1 cellular context compared by ENCODE assay signal in the genomic region with DNA sequence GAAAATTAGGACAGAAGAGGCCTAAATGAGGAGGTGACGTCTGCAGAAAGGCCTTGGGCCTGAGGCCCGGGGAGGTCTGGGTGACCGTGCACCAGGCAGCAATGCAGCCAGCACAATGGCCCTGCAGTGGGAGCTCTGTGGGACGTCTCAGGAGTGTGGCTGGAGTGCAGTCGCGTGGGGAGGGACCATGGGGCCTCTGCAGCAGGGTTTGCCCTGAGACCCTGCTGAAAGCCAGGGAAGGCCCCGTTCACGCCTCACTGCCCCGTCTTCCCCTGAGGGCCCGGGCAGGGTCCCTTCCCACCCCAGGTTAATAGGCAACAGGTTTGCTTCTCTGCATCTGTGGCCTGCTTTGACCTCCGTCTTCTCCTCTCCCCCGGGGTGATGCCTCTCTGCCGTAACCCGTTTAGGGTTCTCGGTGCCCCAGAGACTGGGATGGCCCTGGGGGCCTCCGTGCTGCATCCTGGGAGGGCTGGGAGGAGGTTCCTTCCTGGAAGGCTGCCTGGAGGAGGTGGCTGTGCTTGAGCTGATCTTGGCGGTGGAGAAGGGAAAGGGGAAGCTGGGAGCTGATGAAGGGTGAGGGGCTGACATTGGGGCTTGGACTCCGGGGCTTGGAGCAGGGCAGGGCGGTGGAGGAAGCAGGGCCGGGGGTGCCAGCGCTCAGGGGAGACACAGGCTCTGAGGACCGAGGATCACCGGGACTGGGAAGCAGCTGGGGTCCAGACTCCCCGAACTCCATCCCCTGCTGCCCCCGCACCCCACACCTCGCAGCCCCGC.
TF ChIP-seq lines count a peak whose summit lies in the region.

No MANE protein-coding gene starts in this region.

TF ChIP-seq in HEK293, 187 proteins besides CTCF, POLR2A, EP300 and RAD21 (continued from another document):
- TF ChIP-seq ZNF221 (tag by site-specific recombination; IDR thresholded peaks at IDR 0.05; ENCODE audit: borderline replicate concordance) (no peak), ZNF16 (tag by site-specific recombination; IDR thresholded peaks at IDR 0.05; ENCODE audit: low read depth) (no peak), IKZF3 (tag by site-specific recombination; IDR thresholded peaks at IDR 0.05) (no peak), GLIS1 (tag by site-specific recombination; IDR thresholded peaks at IDR 0.05) (0 out of 2 replicates have a peak, but pooled peaks have one; percentile 13), ZNF792 (tag by site-specific recombination; IDR thresholded peaks at IDR 0.05) (no peak), RBAK (tag by site-specific recombination; IDR thresholded peaks at IDR 0.05) (no peak), OSR2 (tag by site-specific recombination; IDR thresholded peaks at IDR 0.05) (no peak), ZNF623 (tag by site-specific recombination; IDR thresholded peaks at IDR 0.05) (no peak), ZNF76 (tag by site-specific recombination; IDR thresholded peaks at IDR 0.05; ENCODE audit: borderline replicate concordance, low read depth) (no peak), PRDM10 (tag by site-specific recombination; IDR thresholded peaks at IDR 0.05) (peak; percentile 50; the same call in 1 of the 2 replicates), ZNF19 (tag by site-specific recombination; IDR thresholded peaks at IDR 0.05; ENCODE audit: low read depth) (no peak), ZBTB21 (tag by site-specific recombination; IDR thresholded peaks at IDR 0.05) (no peak), ZNF518A (tag by site-specific recombination; conservative IDR thresholded peaks at IDR 0.05; ENCODE audit: low read depth) (no peak), ZNF707 (tag by site-specific recombination; IDR thresholded peaks at IDR 0.05) (no peak), ZNF157 (tag by site-specific recombination; IDR thresholded peaks at IDR 0.05) (no peak), GFI1B (tag by site-specific recombination; IDR thresholded peaks at IDR 0.05) (no peak), ZNF692 (tag by site-specific recombination; IDR thresholded peaks at IDR 0.05) (no peak), EGR2 (tag by site-specific recombination; IDR thresholded peaks at IDR 0.05; ENCODE audit: low read depth) (no peak), ZNF48 (tag by site-specific recombination; IDR thresholded peaks at IDR 0.05) (no peak), ZBTB6 (tag by site-specific recombination; IDR thresholded peaks at IDR 0.05) (0 out of 2 replicates have a peak, but pooled peaks have one; percentile 50), ZSCAN16 (tag by site-specific recombination; IDR thresholded peaks at IDR 0.05) (no peak), ZSCAN18 (tag by site-specific recombination; IDR thresholded peaks at IDR 0.05) (no peak), ZNF302 (tag by site-specific recombination; IDR thresholded peaks at IDR 0.05; ENCODE audit: low read depth) (no peak), ZNF426 (tag by site-specific recombination; IDR thresholded peaks at IDR 0.05) (no peak), HOXD13 (CRISPR knock-in tag; IDR thresholded peaks at IDR 0.05; ENCODE audit: borderline replicate concordance) (no peak), ZBTB7A (tag by site-specific recombination; IDR thresholded peaks at IDR 0.05; ENCODE audit: low read depth) (no peak), ZBTB8A (tag by site-specific recombination; IDR thresholded peaks at IDR 0.05) (no peak; the same call in 1 of the 2 replicates), GLI4 (tag by site-specific recombination; IDR thresholded peaks at IDR 0.05) (no peak), ZBTB48 (tag by site-specific recombination; IDR thresholded peaks at IDR 0.05) (no peak), KLF7 (tag by site-specific recombination; IDR thresholded peaks at IDR 0.05; ENCODE audit: borderline replicate concordance) (no peak), ZNF670 (tag by site-specific recombination; IDR thresholded peaks at IDR 0.05; ENCODE audit: low read depth) (no peak)
- TF ChIP-seq, protein P1, sequence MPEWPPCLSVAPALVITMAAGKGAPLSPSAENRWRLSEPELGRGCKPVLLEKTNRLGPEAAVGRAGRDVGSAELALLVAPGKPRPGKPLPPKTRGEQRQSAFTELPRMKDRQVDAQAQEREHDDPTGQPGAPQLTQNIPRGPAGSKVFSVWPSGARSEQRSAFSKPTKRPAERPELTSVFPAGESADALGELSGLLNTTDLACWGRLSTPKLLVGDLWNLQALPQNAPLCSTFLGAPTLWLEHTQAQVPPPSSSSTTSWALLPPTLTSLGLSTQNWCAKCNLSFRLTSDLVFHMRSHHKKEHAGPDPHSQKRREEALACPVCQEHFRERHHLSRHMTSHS (tag by site-specific recombination; IDR thresholded peaks at IDR 0.05): no peak
